Comparison of ENCODE assay signal across 14 cellular contexts in the genomic region with DNA sequence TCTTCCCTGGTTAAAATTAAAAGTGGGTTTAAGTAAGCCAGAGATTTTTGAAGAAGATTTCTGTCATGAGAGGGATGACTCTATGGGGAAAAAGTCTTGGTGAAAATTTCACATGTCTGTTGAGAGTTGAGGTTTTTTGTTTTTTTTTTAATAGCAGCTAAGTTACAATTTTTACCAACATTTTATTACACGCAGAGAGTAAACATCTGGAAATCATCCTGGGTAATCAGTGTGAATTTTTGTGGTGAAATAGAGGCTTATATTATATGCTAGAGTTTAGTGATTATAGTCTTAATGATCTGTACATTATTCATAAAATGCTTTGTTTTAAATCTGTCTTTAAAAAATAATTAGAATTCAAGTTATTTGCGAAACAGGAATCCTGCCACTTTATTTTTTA.
DNase-seq lines count a peak whose midpoint lies in the region; ATAC-seq and TF ChIP-seq lines count a peak whose summit lies in the region.
"Had no signal": no experiment of that assay in that cellular context is flagged by ENCODE, and none has a peak within 500 bp of the region (broad histone marks: within the 10 kb centered on the region; RNA-seq: fewer than 3 reads in every experiment).

No MANE protein-coding gene starts in this region.

- ATAC-seq in right lobe of liver, result no peak
- ATAC-seq: A549, HCT116 had no signal

- H3K4me1 Mint-ChIP-seq in nephron progenitor cell, result peaks cover 65% of the 10 kb centered on the region

- H3F3A ChIP-seq in GM23248 (ENCODE audit: insufficient read depth), result no peaks in the 10 kb centered on the region

- DNase-seq in GM23248 (no peak), fibroblast of peridontal ligament (ENCODE audit: extremely low read depth) (peak; percentile 60), nephron progenitor cell (no peak), right lobe of liver (no peak), GM19240 (ENCODE audit: insufficient read length, low spot score) (no peak), NCI-H1048 (lab: John Stamatoyannopoulos, UW) (no peak)
- DNase-seq in stimulated activated naive CD4-positive, alpha-beta T cell (lab: John Stamatoyannopoulos, UW), result no peak
- DNase-seq: AML-193; Calu3; CD4-positive, CD25-positive, alpha-beta regulatory T cell; DMS 273 treated with DMSO at 0.1 percent for 48 hours had no signal

- peaks cover 10% of the 10 kb centered on the region for H3K4me1 ChIP-seq in GM23248 (ENCODE audit: insufficient read depth)
- peaks cover 0 to 29% (median 9%) of the 10 kb centered on the region in 4 donors for H3K4me1 ChIP-seq in right lobe of liver

- no peak overlapping the region for H3K4me2 ChIP-seq in GM23248 (ENCODE audit: unreplicated experiment)
- H3K4me2 ChIP-seq: A549; BLaER1 treated with 17β-estradiol and CSF1 and Interleukin-3, amounts not matched to agents 10 nM and 100 nM had no signal

- H3K27ac ChIP-seq in GM23248 (no peak overlapping the region), right lobe of liver (no peak overlapping the region)
- H3K27ac ChIP-seq: A549; BLaER1 treated with 17β-estradiol and CSF1 and Interleukin-3, amounts not matched to agents 10 nM and 100 nM had no signal

- H3K9me3 ChIP-seq in GM23248 (ENCODE audit: low read depth) (no peaks in the 10 kb centered on the region), right lobe of liver (no peaks in the 10 kb centered on the region)
- H3K9me3 ChIP-seq: A549; BLaER1 treated with 17β-estradiol and CSF1 and Interleukin-3, amounts not matched to agents 10 nM and 100 nM had no signal

- H3K9me2 ChIP-seq in GM23248 (ENCODE audit: insufficient read depth), result no peaks in the 10 kb centered on the region

- TF ChIP-seq CTCF in nephron progenitor cell (IDR thresholded peaks at IDR 0.05) (no peak), right lobe of liver (IDR thresholded peaks at IDR 0.05) (no peak)

- H3K36me3 ChIP-seq in GM23248 (ENCODE audit: low read depth), result no peaks in the 10 kb centered on the region
- no peaks in the 10 kb centered on the region for H3K36me3 ChIP-seq in right lobe of liver
- H3K36me3 ChIP-seq: BLaER1 treated with 17β-estradiol and CSF1 and Interleukin-3, amounts not matched to agents 10 nM and 100 nM had no signal

- H3K27me3 ChIP-seq in GM23248 (replicated peaks; ENCODE audit: insufficient read depth), result no peaks in the 10 kb centered on the region
- H3K27me3 ChIP-seq in right lobe of liver, result no peaks in the 10 kb centered on the region
- H3K27me3 ChIP-seq: BLaER1 treated with 17β-estradiol and CSF1 and Interleukin-3, amounts not matched to agents 10 nM and 100 nM had no signal

- no peak overlapping the region for H3K9ac ChIP-seq in GM23248
- H3K9ac ChIP-seq: BLaER1 treated with 17β-estradiol and CSF1 and Interleukin-3, amounts not matched to agents 10 nM and 100 nM had no signal

- peak overlapping the region; percentile 58 for H3K27ac Mint-ChIP-seq in nephron progenitor cell
- H3K27ac Mint-ChIP-seq: CD4-positive, CD25-positive, alpha-beta regulatory T cell had no signal

- no peaks in the 10 kb centered on the region for H3K79me2 ChIP-seq in GM23248 (ENCODE audit: insufficient read depth)

- no peaks in the 10 kb centered on the region for H4K20me1 ChIP-seq in GM23248 (ENCODE audit: insufficient read depth)
- H4K20me1 ChIP-seq: BLaER1 treated with 17β-estradiol and CSF1 and Interleukin-3, amounts not matched to agents 10 nM and 100 nM had no signal

- no peak overlapping the region for H3K4me3 Mint-ChIP-seq in nephron progenitor cell
- H3K4me3 Mint-ChIP-seq: CD4-positive, CD25-positive, alpha-beta regulatory T cell had no signal

- no peak overlapping the region for H3K4me3 ChIP-seq in GM23248
- no peak overlapping the region for H3K4me3 ChIP-seq in right lobe of liver
- H3K4me3 ChIP-seq: A549; BLaER1 treated with 17β-estradiol and CSF1 and Interleukin-3, amounts not matched to agents 10 nM and 100 nM had no signal

- H3K9me3 Mint-ChIP-seq in nephron progenitor cell, result peaks cover 5% of the 10 kb centered on the region

- H3K36me3 Mint-ChIP-seq in nephron progenitor cell (ENCODE audit: low read depth), result no peaks in the 10 kb centered on the region
- H3K36me3 Mint-ChIP-seq: CD4-positive, CD25-positive, alpha-beta regulatory T cell had no signal

- TF ChIP-seq POLR2A in right lobe of liver (IDR thresholded peaks at IDR 0.05), result no peak

- 34 to 38% methylated on average over 2 of the region's 2 CpGs for WGBS in GM23248 (ENCODE audit: low coverage in 1 of 2, low lambda C conversion rate in 2 of 2, missing lambda C conversion rate in 2 of 2), 2 experiments
- 80% methylated on average over 2 of the region's 2 CpGs for WGBS in right lobe of liver (ENCODE audit: insufficient coverage, low coverage, low lambda C conversion rate, missing lambda C conversion rate)

- peaks cover 3% of the 10 kb centered on the region for H3K27me3 Mint-ChIP-seq in nephron progenitor cell (ENCODE audit: low read depth, poor library complexity)

- intact Hi-C loops in right lobe of liver (cut with DNase I), result no loop called here

- peak overlapping the region; percentile 35 for H2AFZ ChIP-seq in GM23248

- in situ Hi-C loops in GM23248 (cut with MboI), result no loop called here
